Comparison of ENCODE assay signal across 25 cellular contexts in the genomic region with DNA sequence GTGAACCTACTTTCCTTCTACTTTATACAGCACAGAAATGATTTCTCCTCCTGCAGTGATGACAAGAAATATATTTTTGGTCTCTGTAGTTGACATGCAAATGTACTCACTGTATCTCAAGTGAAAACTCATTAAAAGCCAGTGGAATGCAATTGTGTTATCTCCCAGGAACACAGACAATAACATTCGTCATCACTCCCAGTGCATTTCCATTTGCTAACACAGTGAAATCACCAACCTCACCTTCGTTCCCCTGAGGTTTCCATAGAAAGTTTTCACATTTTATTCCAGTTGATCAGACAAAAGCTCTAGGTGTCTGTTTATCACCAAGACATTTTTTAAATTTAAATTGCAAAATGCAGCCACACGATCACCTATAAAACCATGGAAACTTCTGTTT. TPM values are rescaled to one million over a fixed set of nuclear protein-coding genes. Genes with fewer than 3 reads are reported as not detected.
A peak's percentile ranks its signal among the peaks of the same experiment; 100 is the strongest.
DNase-seq lines count a peak whose midpoint lies in the region; TF ChIP-seq lines count a peak whose summit lies in the region.
"Had no signal": no experiment of that assay in that cellular context is flagged by ENCODE, and none has a peak within 500 bp of the region (broad histone marks: within the 10 kb centered on the region; RNA-seq: fewer than 3 reads in every experiment).

No MANE protein-coding gene starts in this region.

- peaks cover 10% of the 10 kb centered on the region for H3K4me1 ChIP-seq in HAP-1

- no peaks in the 10 kb centered on the region for H3K36me3 ChIP-seq in HAP-1 (replicated peaks)

- H3K4me3 ChIP-seq in HAP-1 (no peak overlapping the region), fibroblast of villous mesenchyme (ENCODE audit: low read depth, low read length) (no peak overlapping the region)
- H3K4me3 ChIP-seq: K562, SK-N-MC had no signal

- TF ChIP-seq CTCF in fibroblast of villous mesenchyme (IDR thresholded peaks at IDR 0.05; ENCODE audit: insufficient read depth, low read depth, low read length): no peak

- in situ Hi-C loops in HAP-1 (cut with MboI; ENCODE audit: low sequenced_read_pairs): no loop called here

- no peaks in the 10 kb centered on the region for H3K27me3 ChIP-seq in HAP-1 (ENCODE audit: low read depth)

- DNase-seq in A172 (ENCODE audit: low spot score): peak; percentile 22
- peak; percentile 8 to 59 for DNase-seq in HAP-1 (ENCODE audit: low spot score in 2 of 2)
- peak; percentile 56 for DNase-seq in astrocyte of the hippocampus (ENCODE audit: low read depth, low spot score)
- DNase-seq in fibroblast of villous mesenchyme (ENCODE audit: low read depth): peak; percentile 0
- no peak for DNase-seq in OCI-M1 (lab: John Stamatoyannopoulos, UW)
- no peak for DNase-seq in anterior cingulate cortex (lab: John Stamatoyannopoulos, UW)
- DNase-seq in NCI-H345 treated with DMSO at 0.1 percent for 48 hours (lab: John Stamatoyannopoulos, UW; ENCODE audit: unreplicated experiment): no peak
- DNase-seq: 8988T; CD8-positive, alpha-beta memory T cell; EL; GF-D8; NCI-H1105; NCI-H146; NCI-H2029; NCI-H2171; NCI-H446; NCI-H526; PC-3; RPMI8226; SHP77 treated with DMSO at 0.1 percent for 48 hours; SW 1271 had no signal

- no peaks in the 10 kb centered on the region for H3K9me3 ChIP-seq in HAP-1

RNA-seq across cellular contexts. Expression of gene SPANXD, which starts 2.5 kb away (rescaled TPM):
- not detected in 2 replicates for total RNA-seq in A172 (2014; rRNA removed; shearing (Covaris generic))
- 0.43 TPM in 1 of 2 replicates, not detected in the other for total RNA-seq in fibroblast of villous mesenchyme
- total RNA-seq: CD8-positive, alpha-beta memory T cell; HepG2; HT-29; K562; PC-3 had no signal

Comparison
In these comparisons a context has a peak if more than half of its experiments do, and no peak if none do; other contexts are left out.
1. DNase-seq: peak in A172 (single experiment), HAP-1 (2 of 2), astrocyte of the hippocampus (single experiment) and fibroblast of villous mesenchyme (single experiment); none in OCI-M1 (single experiment), anterior cingulate cortex (0 of 58) and NCI-H345 treated with DMSO at 0.1 percent for 48 hours (single experiment).